ENCODE assay signal across 2 cellular contexts in the genomic region with DNA sequence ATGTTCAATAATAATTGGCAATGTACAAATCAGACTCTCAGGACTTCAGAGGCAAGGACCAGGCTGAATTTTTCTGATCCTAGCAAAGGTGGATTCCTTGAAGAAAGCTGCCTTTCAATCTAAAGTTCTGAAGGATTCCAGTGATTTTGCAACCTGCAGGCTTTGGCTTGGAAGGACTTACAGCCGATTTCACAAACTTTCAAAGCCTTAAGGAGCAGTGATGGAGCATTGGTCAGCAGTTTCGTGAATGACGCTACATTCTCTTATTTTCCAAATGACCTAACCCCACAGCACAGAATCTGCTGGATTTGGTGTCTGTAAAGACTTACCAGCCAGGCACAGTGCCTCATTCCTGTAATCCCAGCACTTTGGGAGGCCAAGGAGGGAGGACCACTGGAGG.
TF ChIP-seq lines count a peak whose summit lies in the region.

No MANE protein-coding gene starts in this region.

TF ChIP-seq in SK-N-SH, 30 proteins besides CTCF, POLR2A, EP300 and RAD21:
- TF ChIP-seq REST (IDR thresholded peaks at IDR 0.05; ENCODE audit: low read depth, low read length) (no peak), RXRA (IDR thresholded peaks at IDR 0.05; ENCODE audit: borderline replicate concordance, low read depth) (no peak), TCF12 (IDR thresholded peaks at IDR 0.05) (no peak), NRF1 (IDR thresholded peaks at IDR 0.05; ENCODE audit: low read depth, low read length) (no peak), RFX5 (IDR thresholded peaks at IDR 0.05; ENCODE audit: low read length) (no peak), POLR2AphosphoS5 (IDR thresholded peaks at IDR 0.05; ENCODE audit: low read depth, low read length) (no peak), FOXJ3 (CRISPR knock-in tag; IDR thresholded peaks at IDR 0.05) (no peak), MXI1 (IDR thresholded peaks at IDR 0.05; ENCODE audit: low read depth, low read length) (no peak), IRF3 (IDR thresholded peaks at IDR 0.05; ENCODE audit: low read depth, low read length) (no peak), SMC3 (IDR thresholded peaks at IDR 0.05; ENCODE audit: low read depth, low read length) (no peak), YY1 (IDR thresholded peaks at IDR 0.05; ENCODE audit: low read depth) (no peak)
- TF ChIP-seq, protein P1, sequence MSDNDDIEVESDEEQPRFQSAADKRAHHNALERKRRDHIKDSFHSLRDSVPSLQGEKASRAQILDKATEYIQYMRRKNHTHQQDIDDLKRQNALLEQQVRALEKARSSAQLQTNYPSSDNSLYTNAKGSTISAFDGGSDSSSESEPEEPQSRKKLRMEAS (IDR thresholded peaks at IDR 0.05; ENCODE audit: low read depth): no peak

TF ChIP-seq in SK-N-SH treated with all-trans-retinoic acid at 6 μM for 48 hours, 23 proteins besides CTCF, POLR2A, EP300 and RAD21 (continued from another document):
- TF ChIP-seq ZNF565 (CRISPR knock-in tag; conservative IDR thresholded peaks at IDR 0.05; ENCODE audit: low read depth) (no peak), ZNF8 (CRISPR knock-in tag; IDR thresholded peaks at IDR 0.05) (no peak), CSDC2 (CRISPR knock-in tag; IDR thresholded peaks at IDR 0.05) (no peak), TOX (CRISPR knock-in tag; IDR thresholded peaks at IDR 0.05; ENCODE audit: borderline replicate concordance) (no peak), OSR1 (CRISPR knock-in tag; IDR thresholded peaks at IDR 0.05) (no peak), ZNF70 (CRISPR knock-in tag; IDR thresholded peaks at IDR 0.05) (no peak), ZFP30 (CRISPR knock-in tag; IDR thresholded peaks at IDR 0.05) (no peak), ZFP3 (CRISPR knock-in tag; IDR thresholded peaks at IDR 0.05) (no peak), PATZ1 (CRISPR knock-in tag; IDR thresholded peaks at IDR 0.05; ENCODE audit: borderline replicate concordance) (no peak), RARB (CRISPR knock-in tag; IDR thresholded peaks at IDR 0.05) (no peak)
- TF ChIP-seq, protein P2, sequence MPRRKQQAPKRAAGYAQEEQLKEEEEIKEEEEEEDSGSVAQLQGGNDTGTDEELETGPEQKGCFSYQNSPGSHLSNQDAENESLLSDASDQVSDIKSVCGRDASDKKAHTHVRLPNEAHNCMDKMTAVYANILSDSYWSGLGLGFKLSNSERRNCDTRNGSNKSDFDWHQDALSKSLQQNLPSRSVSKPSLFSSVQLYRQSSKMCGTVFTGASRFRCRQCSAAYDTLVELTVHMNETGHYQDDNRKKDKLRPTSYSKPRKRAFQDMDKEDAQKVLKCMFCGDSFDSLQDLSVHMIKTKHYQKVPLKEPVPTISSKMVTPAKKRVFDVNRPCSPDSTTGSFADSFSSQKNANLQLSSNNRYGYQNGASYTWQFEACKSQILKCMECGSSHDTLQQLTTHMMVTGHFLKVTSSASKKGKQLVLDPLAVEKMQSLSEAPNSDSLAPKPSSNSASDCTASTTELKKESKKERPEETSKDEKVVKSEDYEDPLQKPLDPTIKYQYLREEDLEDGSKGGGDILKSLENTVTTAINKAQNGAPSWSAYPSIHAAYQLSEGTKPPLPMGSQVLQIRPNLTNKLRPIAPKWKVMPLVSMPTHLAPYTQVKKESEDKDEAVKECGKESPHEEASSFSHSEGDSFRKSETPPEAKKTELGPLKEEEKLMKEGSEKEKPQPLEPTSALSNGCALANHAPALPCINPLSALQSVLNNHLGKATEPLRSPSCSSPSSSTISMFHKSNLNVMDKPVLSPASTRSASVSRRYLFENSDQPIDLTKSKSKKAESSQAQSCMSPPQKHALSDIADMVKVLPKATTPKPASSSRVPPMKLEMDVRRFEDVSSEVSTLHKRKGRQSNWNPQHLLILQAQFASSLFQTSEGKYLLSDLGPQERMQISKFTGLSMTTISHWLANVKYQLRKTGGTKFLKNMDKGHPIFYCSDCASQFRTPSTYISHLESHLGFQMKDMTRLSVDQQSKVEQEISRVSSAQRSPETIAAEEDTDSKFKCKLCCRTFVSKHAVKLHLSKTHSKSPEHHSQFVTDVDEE (CRISPR knock-in tag; IDR thresholded peaks at IDR 0.05): no peak
- TF ChIP-seq, protein P3, sequence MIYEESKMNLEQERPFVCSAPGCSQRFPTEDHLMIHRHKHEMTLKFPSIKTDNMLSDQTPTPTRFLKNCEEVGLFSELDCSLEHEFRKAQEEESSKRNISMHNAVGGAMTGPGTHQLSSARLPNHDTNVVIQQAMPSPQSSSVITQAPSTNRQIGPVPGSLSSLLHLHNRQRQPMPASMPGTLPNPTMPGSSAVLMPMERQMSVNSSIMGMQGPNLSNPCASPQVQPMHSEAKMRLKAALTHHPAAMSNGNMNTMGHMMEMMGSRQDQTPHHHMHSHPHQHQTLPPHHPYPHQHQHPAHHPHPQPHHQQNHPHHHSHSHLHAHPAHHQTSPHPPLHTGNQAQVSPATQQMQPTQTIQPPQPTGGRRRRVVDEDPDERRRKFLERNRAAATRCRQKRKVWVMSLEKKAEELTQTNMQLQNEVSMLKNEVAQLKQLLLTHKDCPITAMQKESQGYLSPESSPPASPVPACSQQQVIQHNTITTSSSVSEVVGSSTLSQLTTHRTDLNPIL (CRISPR knock-in tag; IDR thresholded peaks at IDR 0.05; ENCODE audit: low read depth): no peak
TF ChIP-seq in SK-N-SH treated with all-trans-retinoic acid at 6 μM for 48 hours: peak in this region for 0.
